ENCODE assay signal across 8 cellular contexts in the genomic region with DNA sequence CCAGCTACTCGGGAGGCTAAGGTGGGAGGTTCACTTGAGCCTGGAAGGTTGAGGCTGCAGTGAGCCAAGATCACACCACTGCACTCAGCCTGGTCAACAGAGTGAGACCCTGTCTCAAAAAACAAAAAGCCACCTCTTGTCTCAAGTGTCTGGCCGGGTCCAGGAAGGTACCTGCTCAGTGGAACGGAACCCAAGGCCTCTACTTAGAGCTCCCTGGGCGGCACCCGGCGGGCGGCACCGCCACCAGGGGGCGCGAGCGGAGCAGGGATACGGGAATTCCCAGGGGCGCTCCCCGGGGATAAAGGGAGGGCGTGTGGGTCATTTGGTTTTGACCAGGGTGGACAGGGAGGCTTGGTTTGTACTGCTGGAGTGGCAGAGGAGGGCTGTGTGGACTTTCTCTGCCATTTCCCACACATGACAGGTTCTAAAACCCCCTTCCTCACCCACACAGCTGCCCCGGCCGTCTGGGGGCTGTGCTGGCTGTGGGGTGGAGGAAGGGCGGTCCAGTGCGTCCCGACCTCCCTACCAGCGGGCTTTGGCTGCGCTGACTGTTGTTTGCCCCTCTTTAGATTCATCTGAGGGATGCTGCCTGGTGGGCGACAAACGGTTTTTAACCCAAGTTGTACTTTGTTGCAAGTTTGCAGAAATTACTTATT.
DNase-seq lines count a peak whose midpoint lies in the region; ATAC-seq and TF ChIP-seq lines count a peak whose summit lies in the region.

No MANE protein-coding gene starts in this region.

- TF ChIP-seq POLR2A in Peyer's patch (IDR thresholded peaks at IDR 0.05), result no peak

- no peaks in the 10 kb centered on the region for H3F3A ChIP-seq in GM23338 (replicated peaks; ENCODE audit: low read depth)

- H3K4me2 ChIP-seq in GM23338, result peak overlapping the region; percentile 51; the same call in 1 of the 2 replicates

- H3K27me3 Mint-ChIP-seq in Calu3 (ENCODE audit: unreplicated experiment), result peaks cover 35% of the 10 kb centered on the region
- H3K27me3 Mint-ChIP-seq in GM23338 (ENCODE audit: insufficient read depth, low read depth, poor library complexity), result peaks cover 4% of the 10 kb centered on the region
- peaks cover 19% of the 10 kb centered on the region for H3K27me3 Mint-ChIP-seq in stimulated activated naive CD8-positive, alpha-beta T cell treated with anti-CD3 and anti-CD28 coated beads, Interleukin-15, amount 100 ng/mL, for 72 hours

- H3K27ac ChIP-seq in GM23338 (ENCODE audit: low read depth) (no peak overlapping the region), Peyer's patch (no peak overlapping the region)

- H3K4me1 Mint-ChIP-seq in Calu3 (ENCODE audit: low read depth, unreplicated experiment), result no peaks in the 10 kb centered on the region
- peaks cover 27% of the 10 kb centered on the region for H3K4me1 Mint-ChIP-seq in GM23338
- peaks cover 9% of the 10 kb centered on the region for H3K4me1 Mint-ChIP-seq in stimulated activated naive CD8-positive, alpha-beta T cell treated with anti-CD3 and anti-CD28 coated beads, Interleukin-15, amount 100 ng/mL, for 72 hours

- H3K36me3 Mint-ChIP-seq in Calu3 (ENCODE audit: insufficient read depth, unreplicated experiment) (peaks cover 5% of the 10 kb centered on the region), GM23338 (ENCODE audit: low read depth) (peaks cover 2% of the 10 kb centered on the region; the same call in 1 of the 3 replicates)

- H3K4me1 ChIP-seq in GM23338 (ENCODE audit: insufficient read depth) (peaks cover 21% of the 10 kb centered on the region), Peyer's patch (peaks cover 0 to 7% (median 3%) of the 10 kb centered on the region in 4 donors)

- H3K9me3 Mint-ChIP-seq in Calu3 (ENCODE audit: low read depth, unreplicated experiment), result no peaks in the 10 kb centered on the region
- H3K9me3 Mint-ChIP-seq in GM23338, result peaks cover 4% of the 10 kb centered on the region; the same call in 2 of the 3 replicates
- H3K9me3 Mint-ChIP-seq in stimulated activated naive CD8-positive, alpha-beta T cell treated with anti-CD3 and anti-CD28 coated beads, Interleukin-15, amount 100 ng/mL, for 72 hours, result no peaks in the 10 kb centered on the region

- H4K20me1 ChIP-seq in GM23338 (replicated peaks; ENCODE audit: insufficient read depth), result no peaks in the 10 kb centered on the region

- no peaks in the 10 kb centered on the region for H3K79me2 ChIP-seq in GM23338 (replicated peaks; ENCODE audit: insufficient read depth)

- H3K27ac Mint-ChIP-seq in Calu3 (ENCODE audit: unreplicated experiment) (no peak overlapping the region), GM23338 (no peak overlapping the region)
- no peak overlapping the region for H3K27ac Mint-ChIP-seq in stimulated activated naive CD8-positive, alpha-beta T cell treated with anti-CD3 and anti-CD28 coated beads, Interleukin-15, amount 100 ng/mL, for 72 hours

- no peaks in the 10 kb centered on the region for H3K9me3 ChIP-seq in Peyer's patch

- H3K4me3 Mint-ChIP-seq in Calu3 (ENCODE audit: low read depth, unreplicated experiment) (no peak overlapping the region), GM23338 (no peak overlapping the region)
- H3K4me3 Mint-ChIP-seq in stimulated activated naive CD8-positive, alpha-beta T cell treated with anti-CD3 and anti-CD28 coated beads, Interleukin-15, amount 100 ng/mL, for 72 hours, result no peak overlapping the region

- no peaks in the 10 kb centered on the region for H3K9me2 ChIP-seq in GM23338 (ENCODE audit: insufficient read depth)

- CTCF ChIA-PET in Calu3 (lab: Charles Lee), result interaction anchor here (0.6 to 1.4 kb wide), 7 partner anchors 9 to 292 kb away, joined by 3 to 9 read pairs (median 5); no protein-coding TSS in a partner anchor

- H3K36me3 ChIP-seq in GM23338 (ENCODE audit: insufficient read depth), result 0 out of 2 replicates have a peak, but pooled peaks cover 3% of the 10 kb centered on the region
- no peaks in the 10 kb centered on the region for H3K36me3 ChIP-seq in Peyer's patch

- intact Hi-C loops in Calu3 (cut with micrococcal nuclease; ENCODE audit: unreplicated experiment), result loop anchor here (1.0 kb wide), 1 partner anchor 26 kb away; no protein-coding TSS in a partner anchor

- H3K27me3 ChIP-seq in GM23338 (ENCODE audit: insufficient read depth) (no peaks in the 10 kb centered on the region), Peyer's patch (no peaks in the 10 kb centered on the region)

- no peak overlapping the region for H2AFZ ChIP-seq in GM23338

- ATAC-seq in GM23338 (peak; percentile 86), left lobe of liver (peak; percentile 64), esophagus mucosa (no peak)
- peak; percentile 64 for ATAC-seq in stimulated activated naive CD8-positive, alpha-beta T cell treated with anti-CD3 and anti-CD28 coated beads, Interleukin-15, amount 100 ng/mL, for 72 hours

- DNase-seq in Calu3 (peak; percentile 82), GM23338 (ENCODE audit: low spot score) (peak; percentile 92), Peyer's patch (peak in 2 of 3 donors; percentile 77 to 79), astrocyte of the hippocampus (ENCODE audit: low read depth, low spot score) (peak; percentile 63), left lobe of liver (ENCODE audit: low spot score) (peak; percentile 58), SHP77 treated with DMSO at 0.1 percent for 48 hours (lab: John Stamatoyannopoulos, UW) (no peak)
- peak; percentile 21 to 27 for DNase-seq in stimulated activated naive CD8-positive, alpha-beta T cell treated with anti-CD3 and anti-CD28 coated beads, Interleukin-15, amount 100 ng/mL, for 72 hours

- BruUV-seq in Calu3 (replicated peaks; lab: Mats Ljungman, UMichigan), result no TSS peak

- TF ChIP-seq CTCF in Calu3 (IDR thresholded peaks at IDR 0.05; ENCODE audit: unreplicated experiment) (peak; percentile 74), GM23338 (conservative IDR thresholded peaks at IDR 0.05; ENCODE audit: low read depth in 2 of 2) (peak; percentile 71 to 76), Peyer's patch (IDR thresholded peaks at IDR 0.05) (peak in 4 of 6 experiments; percentile 27 to 69 (median 63))

- H3K4me3 ChIP-seq in GM23338 (peak overlapping the region; percentile 37; the same call in 1 of the 2 replicates), Peyer's patch (no peak overlapping the region)

TF ChIP-seq in GM23338, 12 proteins besides CTCF, POLR2A, EP300 and RAD21 (continues in another document):
- TF ChIP-seq, protein P1, sequence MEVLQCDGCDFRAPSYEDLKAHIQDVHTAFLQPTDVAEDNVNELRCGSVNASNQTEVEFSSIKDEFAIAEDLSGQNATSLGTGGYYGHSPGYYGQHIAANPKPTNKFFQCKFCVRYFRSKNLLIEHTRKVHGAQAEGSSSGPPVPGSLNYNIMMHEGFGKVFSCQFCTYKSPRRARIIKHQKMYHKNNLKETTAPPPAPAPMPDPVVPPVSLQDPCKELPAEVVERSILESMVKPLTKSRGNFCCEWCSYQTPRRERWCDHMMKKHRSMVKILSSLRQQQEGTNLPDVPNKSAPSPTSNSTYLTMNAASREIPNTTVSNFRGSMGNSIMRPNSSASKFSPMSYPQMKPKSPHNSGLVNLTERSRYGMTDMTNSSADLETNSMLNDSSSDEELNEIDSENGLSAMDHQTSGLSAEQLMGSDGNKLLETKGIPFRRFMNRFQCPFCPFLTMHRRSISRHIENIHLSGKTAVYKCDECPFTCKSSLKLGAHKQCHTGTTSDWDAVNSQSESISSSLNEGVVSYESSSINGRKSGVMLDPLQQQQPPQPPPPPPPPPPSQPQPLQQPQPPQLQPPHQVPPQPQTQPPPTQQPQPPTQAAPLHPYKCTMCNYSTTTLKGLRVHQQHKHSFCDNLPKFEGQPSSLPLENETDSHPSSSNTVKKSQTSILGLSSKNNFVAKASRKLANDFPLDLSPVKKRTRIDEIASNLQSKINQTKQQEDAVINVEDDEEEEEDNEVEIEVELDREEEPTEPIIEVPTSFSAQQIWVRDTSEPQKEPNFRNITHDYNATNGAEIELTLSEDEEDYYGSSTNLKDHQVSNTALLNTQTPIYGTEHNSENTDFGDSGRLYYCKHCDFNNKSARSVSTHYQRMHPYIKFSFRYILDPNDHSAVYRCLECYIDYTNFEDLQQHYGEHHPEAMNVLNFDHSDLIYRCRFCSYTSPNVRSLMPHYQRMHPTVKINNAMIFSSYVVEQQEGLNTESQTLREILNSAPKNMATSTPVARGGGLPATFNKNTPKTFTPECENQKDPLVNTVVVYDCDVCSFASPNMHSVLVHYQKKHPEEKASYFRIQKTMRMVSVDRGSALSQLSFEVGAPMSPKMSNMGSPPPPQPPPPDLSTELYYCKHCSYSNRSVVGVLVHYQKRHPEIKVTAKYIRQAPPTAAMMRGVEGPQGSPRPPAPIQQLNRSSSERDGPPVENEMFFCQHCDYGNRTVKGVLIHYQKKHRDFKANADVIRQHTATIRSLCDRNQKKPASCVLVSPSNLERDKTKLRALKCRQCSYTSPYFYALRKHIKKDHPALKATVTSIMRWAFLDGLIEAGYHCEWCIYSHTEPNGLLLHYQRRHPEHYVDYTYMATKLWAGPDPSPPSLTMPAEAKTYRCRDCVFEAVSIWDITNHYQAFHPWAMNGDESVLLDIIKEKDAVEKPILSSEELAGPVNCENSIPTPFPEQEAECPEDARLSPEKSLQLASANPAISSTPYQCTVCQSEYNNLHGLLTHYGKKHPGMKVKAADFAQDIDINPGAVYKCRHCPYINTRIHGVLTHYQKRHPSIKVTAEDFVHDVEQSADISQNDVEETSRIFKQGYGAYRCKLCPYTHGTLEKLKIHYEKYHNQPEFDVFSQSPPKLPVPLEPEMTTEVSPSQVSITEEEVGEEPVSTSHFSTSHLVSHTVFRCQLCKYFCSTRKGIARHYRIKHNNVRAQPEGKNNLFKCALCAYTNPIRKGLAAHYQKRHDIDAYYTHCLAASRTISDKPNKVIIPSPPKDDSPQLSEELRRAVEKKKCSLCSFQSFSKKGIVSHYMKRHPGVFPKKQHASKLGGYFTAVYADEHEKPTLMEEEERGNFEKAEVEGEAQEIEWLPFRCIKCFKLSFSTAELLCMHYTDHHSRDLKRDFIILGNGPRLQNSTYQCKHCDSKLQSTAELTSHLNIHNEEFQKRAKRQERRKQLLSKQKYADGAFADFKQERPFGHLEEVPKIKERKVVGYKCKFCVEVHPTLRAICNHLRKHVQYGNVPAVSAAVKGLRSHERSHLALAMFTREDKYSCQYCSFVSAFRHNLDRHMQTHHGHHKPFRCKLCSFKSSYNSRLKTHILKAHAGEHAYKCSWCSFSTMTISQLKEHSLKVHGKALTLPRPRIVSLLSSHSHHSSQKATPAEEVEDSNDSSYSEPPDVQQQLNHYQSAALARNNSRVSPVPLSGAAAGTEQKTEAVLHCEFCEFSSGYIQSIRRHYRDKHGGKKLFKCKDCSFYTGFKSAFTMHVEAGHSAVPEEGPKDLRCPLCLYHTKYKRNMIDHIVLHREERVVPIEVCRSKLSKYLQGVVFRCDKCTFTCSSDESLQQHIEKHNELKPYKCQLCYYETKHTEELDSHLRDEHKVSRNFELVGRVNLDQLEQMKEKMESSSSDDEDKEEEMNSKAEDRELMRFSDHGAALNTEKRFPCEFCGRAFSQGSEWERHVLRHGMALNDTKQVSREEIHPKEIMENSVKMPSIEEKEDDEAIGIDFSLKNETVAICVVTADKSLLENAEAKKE (CRISPR knock-in tag; IDR thresholded peaks at IDR 0.05), result no peak
